In genomic region chr13:79534596-79534995, GRCh38 we compare ENCODE assay signal across 18 cellular contexts. TPM values are rescaled to one million over a fixed set of nuclear protein-coding genes. Genes with fewer than 3 reads are reported as not detected.
DNase-seq lines count a peak whose midpoint lies in the region; ATAC-seq and TF ChIP-seq lines count a peak whose summit lies in the region.
"Had no signal": no experiment of that assay in that cellular context is flagged by ENCODE, and none has a peak within 500 bp of the region (broad histone marks: within the 10 kb centered on the region; RNA-seq: fewer than 3 reads in every experiment).

No MANE protein-coding gene starts in this region.

- H3K36me3 ChIP-seq in heart left ventricle: peaks cover 0 to 5% (median 0%) of the 10 kb centered on the region in 9 donors
- no peaks in the 10 kb centered on the region for H3K36me3 ChIP-seq in esophagus muscularis mucosa

- H3K36me3 Mint-ChIP-seq in activated T-cell treated with anti-CD3 and anti-CD28 coated beads, Interleukin-2, amount 50 U/mL, for 24 hours (ENCODE audit: low read depth): peaks cover 93% of the 10 kb centered on the region
- H3K36me3 Mint-ChIP-seq in HFFc6 (ENCODE audit: low read depth) (peaks cover 43% of the 10 kb centered on the region), progenitor cell of endocrine pancreas (ENCODE audit: insufficient read depth) (peaks cover 19% of the 10 kb centered on the region)

- H3K4me3 Mint-ChIP-seq in activated T-cell treated with anti-CD3 and anti-CD28 coated beads, Interleukin-2, amount 50 U/mL, for 24 hours: no peak overlapping the region
- H3K4me3 Mint-ChIP-seq in HFFc6 (peak overlapping the region; percentile 55), progenitor cell of endocrine pancreas (ENCODE audit: low read depth) (no peak overlapping the region)

- H3K27ac ChIP-seq in heart left ventricle (peak overlapping the region in 1 of 12 donors; percentile 38), esophagus muscularis mucosa (replicated peaks in 1 of 4) (no peak overlapping the region)

- H3K27me3 Mint-ChIP-seq in activated T-cell treated with anti-CD3 and anti-CD28 coated beads, Interleukin-2, amount 50 U/mL, for 24 hours: no peaks in the 10 kb centered on the region
- H3K27me3 Mint-ChIP-seq in HFFc6 (ENCODE audit: insufficient read depth) (peaks cover 3% of the 10 kb centered on the region), progenitor cell of endocrine pancreas (no peaks in the 10 kb centered on the region)

- peak overlapping the region; percentile 45 for H3K27ac Mint-ChIP-seq in activated T-cell treated with anti-CD3 and anti-CD28 coated beads, Interleukin-2, amount 50 U/mL, for 24 hours
- H3K27ac Mint-ChIP-seq in HFFc6: peak overlapping the region; percentile 42
- peak overlapping the region; percentile 26 for H3K27ac Mint-ChIP-seq in progenitor cell of endocrine pancreas

- TF ChIP-seq CTCF in HFFc6 (IDR thresholded peaks at IDR 0.05) (no peak), heart left ventricle (IDR thresholded peaks at IDR 0.05) (no peak), progenitor cell of endocrine pancreas (IDR thresholded peaks at IDR 0.05; ENCODE audit: unreplicated experiment) (no peak), esophagus muscularis mucosa (IDR thresholded peaks at IDR 0.05) (no peak)

- H3K4me1 Mint-ChIP-seq in activated T-cell treated with anti-CD3 and anti-CD28 coated beads, Interleukin-2, amount 50 U/mL, for 24 hours (ENCODE audit: low read depth): peaks cover 55% of the 10 kb centered on the region
- H3K4me1 Mint-ChIP-seq in HFFc6 (ENCODE audit: low read depth): peaks cover 45% of the 10 kb centered on the region
- H3K4me1 Mint-ChIP-seq in progenitor cell of endocrine pancreas (ENCODE audit: low read depth): peaks cover 36% of the 10 kb centered on the region

- DNase-seq in activated T-cell treated with anti-CD3 and anti-CD28 coated beads, Interleukin-2, amount 50 U/mL, for 24 hours: no peak
- DNase-seq in activated T-cell treated with anti-CD3 and anti-CD28 coated beads, Interleukin-2, amount 50 U/mL, for 48 hours: no peak
- DNase-seq in HFFc6: no peak
- DNase-seq in heart left ventricle: no peak
- DNase-seq in progenitor cell of endocrine pancreas (ENCODE audit: low spot score, unreplicated experiment): no peak
- DNase-seq in esophagus muscularis mucosa (ENCODE audit: extremely low spot score): no peak
- DNase-seq: C1 segment of cervical spinal cord, DMS 273 treated with DMSO at 0.1 percent for 48 hours, NCI-H1092 treated with DMSO at 0.1 percent for 48 hours, NCI-H1694, NCI-H2107, NCI-H345, NCI-H526 treated with DMSO at 0.1 percent for 48 hours, OCI-M1, RPMI8226 had no signal

- TF ChIP-seq EP300 in esophagus muscularis mucosa (IDR thresholded peaks at IDR 0.05): no peak

- H3K27me3 ChIP-seq in heart left ventricle (no peaks in the 10 kb centered on the region), esophagus muscularis mucosa (no peaks in the 10 kb centered on the region)

- H3K4me1 ChIP-seq in heart left ventricle (peaks cover 0 to 13% (median 2%) of the 10 kb centered on the region in 12 donors), esophagus muscularis mucosa (peaks cover 0 to 5% (median 0%) of the 10 kb centered on the region in 4 donors)

- no peaks in the 10 kb centered on the region for H3K9me3 Mint-ChIP-seq in activated T-cell treated with anti-CD3 and anti-CD28 coated beads, Interleukin-2, amount 50 U/mL, for 24 hours
- H3K9me3 Mint-ChIP-seq in HFFc6 (no peaks in the 10 kb centered on the region), progenitor cell of endocrine pancreas (ENCODE audit: low read depth) (no peaks in the 10 kb centered on the region)

- WGBS in heart left ventricle, 4 donors: 72 to 79% (median 74%) methylated on average over 4 of the region's 4 CpGs
- 84% methylated on average over 4 of the region's 4 CpGs for WGBS in esophagus muscularis mucosa

- H3K4me3 ChIP-seq in heart left ventricle: no peak overlapping the region
- no peak overlapping the region for H3K4me3 ChIP-seq in esophagus muscularis mucosa
- H3K4me3 ChIP-seq: K562 had no signal

- peak; percentile 69 to 84 (median 80) for ATAC-seq in heart left ventricle
- no peak for ATAC-seq in GM19463 (IDR thresholded peaks at IDR 0.05; ENCODE audit: unreplicated experiment)
- ATAC-seq in HG03342 (IDR thresholded peaks at IDR 0.05; ENCODE audit: unreplicated experiment): no peak
- ATAC-seq: K562 had no signal

- no peaks in the 10 kb centered on the region for H3K9me3 ChIP-seq in heart left ventricle
- H3K9me3 ChIP-seq in esophagus muscularis mucosa: no peaks in the 10 kb centered on the region

- intact Hi-C loops in heart left ventricle (cut with DNase I) (loop anchor here in 5 of 10 donors (5.0 to 10.0 kb wide), 3 partner anchors 50 to 1390 kb away; partner anchors contain the start of gene NDFIP2 (in 4 of the 5)), esophagus muscularis mucosa (cut with DNase I) (loop anchor here (10.0 kb wide), 1 partner anchor 50 kb away; the partner anchor contains the start of gene NDFIP2)

- TF ChIP-seq POLR2A in heart left ventricle (IDR thresholded peaks at IDR 0.05): no peak
- no peak for TF ChIP-seq POLR2A in esophagus muscularis mucosa (IDR thresholded peaks at IDR 0.05; ENCODE audit: low read depth)

RNA-seq across cellular contexts. Expression of gene NDFIP2, which starts 53.6 kb away (rescaled TPM):
- 100 to 1,000 TPM in 2 of 6 experiments, 10 to 100 TPM in 4; 97.1 to 132 (median 99.7) TPM for total RNA-seq in HFFc6 (2021; fragmentation: NEBNext Ultra II Directional; extraction: Animal tissue kit (Norgen Biotek cat#: 25700))
- 10 to 100 TPM; 21.8 to 42.6 (median 32.4) TPM for total RNA-seq in heart left ventricle
- polyA plus RNA-seq in heart left ventricle: 10 to 100 TPM; 14.2 to 31.0 TPM
- 53.8 and 57.4 TPM in 2 replicates for total RNA-seq in progenitor cell of endocrine pancreas
- total RNA-seq in esophagus muscularis mucosa: 10 to 100 TPM in 2 of 4 donors, 1 to 10 TPM in 2; 9.0 to 12.8 (median 10.2) TPM

Comparison
In these comparisons a context has a peak if more than half of its experiments do, and no peak if none do; other contexts are left out.
1. ATAC-seq: peak in heart left ventricle (4 of 4); none in GM19463 (single experiment) and HG03342 (single experiment).
2. Peak in every context shown above with its lines, with median percentiles within 50 percentile points of each other: H3K27ac Mint-ChIP-seq.